In the genomic region with DNA sequence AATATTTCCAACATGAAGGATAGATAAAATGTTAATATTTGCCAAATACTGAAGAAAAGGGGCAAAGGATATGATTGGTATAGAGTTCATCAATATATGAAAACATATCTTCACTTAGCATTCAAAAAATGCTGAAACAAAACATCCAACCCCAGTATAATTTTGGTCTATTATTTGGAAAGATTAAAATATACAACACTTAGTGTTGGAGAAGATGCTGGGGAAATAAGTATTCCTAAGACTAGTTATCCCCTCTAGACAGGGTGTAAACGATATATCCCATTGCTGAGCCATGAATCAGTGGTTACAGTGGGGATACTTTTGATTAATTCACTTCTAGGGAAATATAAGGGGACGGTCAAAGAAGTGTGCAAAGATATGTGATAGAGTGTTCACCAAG, we compare ENCODE assay signal across 14 cellular contexts.
DNase-seq lines count a peak whose midpoint lies in the region; TF ChIP-seq lines count a peak whose summit lies in the region.
"Had no signal": no experiment of that assay in that cellular context is flagged by ENCODE, and none has a peak within 500 bp of the region (broad histone marks: within the 10 kb centered on the region; RNA-seq: fewer than 3 reads in every experiment).

No MANE protein-coding gene starts in this region.

- H3K4me2 ChIP-seq in PC-9, result 0 out of 2 replicates have a peak overlapping the region, but pooled peaks have one; percentile 28
- no peak overlapping the region for H3K4me2 ChIP-seq in hepatocyte
- H3K4me2 ChIP-seq: BLaER1 treated with 17β-estradiol and CSF1 and Interleukin-3, amounts not matched to agents 10 nM and 100 nM had no signal

- DNase-seq in PC-9 (no peak), hepatocyte (ENCODE audit: low spot score) (no peak), A673 (ENCODE audit: low spot score) (no peak), stomach (no peak)
- DNase-seq: 8988T; AML-193; Caco-2; Calu3; CD4-positive, alpha-beta T cell; CD8-positive, alpha-beta T cell; DMS79 treated with DMSO at 0.1 percent for 48 hours; GF-D8 had no signal

- 93% methylated on average over 2 of the region's 2 CpGs for WGBS in hepatocyte (ENCODE audit: low lambda C conversion rate, missing lambda C conversion rate)
- 89 to 96% (median 92%) methylated on average over 2 of the region's 2 CpGs for WGBS in stomach, 5 donors

- H3K27ac ChIP-seq in 22Rv1, result peak overlapping the region; percentile 65
- no peak overlapping the region for H3K27ac ChIP-seq in PC-9
- H3K27ac ChIP-seq in hepatocyte, result peak overlapping the region; percentile 59
- H3K27ac ChIP-seq in A673 (ENCODE audit: low read depth, low read length, poor library complexity, severe bottlenecking), result no peak overlapping the region
- no peak overlapping the region for H3K27ac ChIP-seq in stomach
- H3K27ac ChIP-seq: BLaER1 treated with 17β-estradiol and CSF1 and Interleukin-3, amounts not matched to agents 10 nM and 100 nM had no signal

- H3K9me3 ChIP-seq in PC-9 (ENCODE audit: insufficient read depth, low read depth), result no peaks in the 10 kb centered on the region
- no peaks in the 10 kb centered on the region for H3K9me3 ChIP-seq in hepatocyte (ENCODE audit: low read depth)
- no peaks in the 10 kb centered on the region for H3K9me3 ChIP-seq in A673 (ENCODE audit: low read depth, low read length, poor library complexity, severe bottlenecking)
- H3K9me3 ChIP-seq in stomach, result no peaks in the 10 kb centered on the region
- H3K9me3 ChIP-seq: Caco-2 had no signal

- H3K4me3 ChIP-seq in PC-9 (no peak overlapping the region), hepatocyte (no peak overlapping the region), A673 (ENCODE audit: low read depth, low read length, poor library complexity, severe bottlenecking) (no peak overlapping the region), stomach (no peak overlapping the region)
- H3K4me3 ChIP-seq: BLaER1 treated with 17β-estradiol and CSF1 and Interleukin-3, amounts not matched to agents 10 nM and 100 nM had no signal

- H4K20me1 ChIP-seq in PC-9 (ENCODE audit: insufficient read depth) (no peaks in the 10 kb centered on the region), hepatocyte (ENCODE audit: insufficient read depth, poor library complexity, severe bottlenecking) (no peaks in the 10 kb centered on the region)

- peaks cover 14% of the 10 kb centered on the region; the same call in 1 of the 2 replicates for H3K4me1 ChIP-seq in PC-9 (replicated peaks; ENCODE audit: insufficient read depth)
- peaks cover 12% of the 10 kb centered on the region for H3K4me1 ChIP-seq in hepatocyte (ENCODE audit: insufficient read depth)
- H3K4me1 ChIP-seq in A673 (ENCODE audit: insufficient read depth, low read length, poor library complexity, severe bottlenecking), result peaks cover 4% of the 10 kb centered on the region
- H3K4me1 ChIP-seq in stomach, result peaks cover 0 to 13% (median 5%) of the 10 kb centered on the region in 4 donors

- intact Hi-C loops in PC-9 (cut with micrococcal nuclease; ENCODE audit: unreplicated experiment), result loop anchor here (5.0 kb wide), 1 partner anchor 1148 kb away; no protein-coding TSS in a partner anchor
- intact Hi-C loops in A673 (cut with micrococcal nuclease; ENCODE audit: unreplicated experiment), result loop anchor here (5.0 to 10.0 kb wide), 2 partner anchors 458 to 1145 kb away; a partner anchor contains a TSS
- intact Hi-C loops in stomach (cut with DNase I; ENCODE audit: low total_unique reads), result loop anchor here (10.0 kb wide), 2 partner anchors 665 to 745 kb away; no protein-coding TSS in a partner anchor

- H3K36me3 ChIP-seq in PC-9 (ENCODE audit: low read depth) (no peaks in the 10 kb centered on the region), hepatocyte (replicated peaks; ENCODE audit: insufficient read depth, low read depth) (no peaks in the 10 kb centered on the region), A673 (ENCODE audit: insufficient read depth, low read length, poor library complexity, severe bottlenecking) (no peaks in the 10 kb centered on the region), stomach (peaks cover 0 to 6% (median 0%) of the 10 kb centered on the region in 4 donors)

- TF ChIP-seq CTCF in 22Rv1 (IDR thresholded peaks at IDR 0.05), result no peak
- TF ChIP-seq CTCF in PC-9 (conservative IDR thresholded peaks at IDR 0.05), result no peak
- TF ChIP-seq CTCF in hepatocyte (IDR thresholded peaks at IDR 0.05; ENCODE audit: poor library complexity), result no peak
- no peak for TF ChIP-seq CTCF in A673 (conservative IDR thresholded peaks at IDR 0.05; ENCODE audit: low read depth, low read length)
- no peak for TF ChIP-seq CTCF in stomach (IDR thresholded peaks at IDR 0.05)

- CTCF ChIA-PET in PC-9 (lab: Charles Lee) (interaction anchor here (0.6 kb wide), 1 partner anchor 106 kb away, joined by 5 read pairs; no protein-coding TSS in a partner anchor), A673 (lab: Charles Lee) (no interaction called here)

- BruUV-seq in PC-9 (replicated peaks; lab: Mats Ljungman, UMichigan) (no TSS peak), A673 (replicated peaks; lab: Mats Ljungman, UMichigan) (no TSS peak)

- peaks cover 12% of the 10 kb centered on the region for H3F3A ChIP-seq in PC-9 (ENCODE audit: insufficient read depth, low read depth)

- H3K79me2 ChIP-seq in PC-9 (ENCODE audit: low read depth) (no peaks in the 10 kb centered on the region), hepatocyte (no peaks in the 10 kb centered on the region)

- POLR2A ChIA-PET in PC-9 (lab: Charles Lee; ENCODE audit: unreplicated experiment), result no interaction called here
- POLR2A ChIA-PET in A673 (lab: Charles Lee; ENCODE audit: low non-redundant PET), result no interaction called here

- H3K9me2 ChIP-seq in PC-9 (ENCODE audit: insufficient read depth), result no peaks in the 10 kb centered on the region
- H3K9me2 ChIP-seq in hepatocyte (replicated peaks; ENCODE audit: insufficient read depth), result peaks cover 2% of the 10 kb centered on the region

- no peak for TF ChIP-seq POLR2A in stomach (IDR thresholded peaks at IDR 0.05)

- no peak for TF ChIP-seq EP300 in stomach (IDR thresholded peaks at IDR 0.05)

- H2AFZ ChIP-seq in PC-9, result no peak overlapping the region
- no peak overlapping the region for H2AFZ ChIP-seq in hepatocyte

- H3K27me3 ChIP-seq in PC-9 (ENCODE audit: insufficient read depth, low read depth), result no peaks in the 10 kb centered on the region
- no peaks in the 10 kb centered on the region for H3K27me3 ChIP-seq in hepatocyte
- H3K27me3 ChIP-seq in A673 (replicated peaks; ENCODE audit: insufficient read depth, low read depth, low read length, poor library complexity), result no peaks in the 10 kb centered on the region
- no peaks in the 10 kb centered on the region for H3K27me3 ChIP-seq in stomach
- H3K27me3 ChIP-seq: BLaER1 treated with 17β-estradiol and CSF1 and Interleukin-3, amounts not matched to agents 10 nM and 100 nM had no signal

Comparison
In these comparisons a context has a peak if more than half of its experiments do, and no peak if none do; other contexts are left out.
1. H3K27ac ChIP-seq: peak in 22Rv1 (single experiment) and hepatocyte (single experiment); none in PC-9 (single experiment), A673 (single experiment) and stomach (0 of 5).